Comparison of ENCODE assay signal across 25 cellular contexts in the genomic region with DNA sequence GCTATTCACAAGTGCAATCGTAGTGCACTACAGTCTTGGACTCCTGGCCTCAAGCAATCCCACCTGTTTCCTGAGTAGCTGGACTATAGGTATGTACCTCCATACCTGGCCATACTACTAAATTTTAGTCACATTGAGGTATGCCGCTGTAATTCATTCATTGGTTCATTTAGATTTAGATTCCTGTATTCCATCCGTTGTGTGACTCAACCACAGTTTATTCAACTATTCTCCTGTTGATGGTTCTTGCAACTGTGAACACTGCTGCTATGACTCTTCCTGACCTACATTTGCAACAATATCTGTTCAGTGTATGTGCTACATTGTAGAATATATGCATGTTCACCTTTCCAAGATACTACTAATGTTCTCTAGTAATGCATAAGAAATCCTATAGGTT.
"Had no signal": no experiment of that assay in that cellular context is flagged by ENCODE, and none has a peak within 500 bp of the region (broad histone marks: within the 10 kb centered on the region; RNA-seq: fewer than 3 reads in every experiment).

No MANE protein-coding gene starts in this region.

- H3K27me3 ChIP-seq: brain microvascular endothelial cell had no signal

- H3K36me3 Mint-ChIP-seq: activated CD4-positive, alpha-beta memory T cell treated with anti-CD3 and anti-CD28 coated beads for 36 hours; activated naive CD8-positive, alpha-beta T cell had no signal

- FAIRE-seq: RCC 7860 had no signal

- H3K4me3 Mint-ChIP-seq: activated B cell treated with CpG ODN at 0.5 μM for 24 hours; activated CD4-positive, alpha-beta memory T cell treated with anti-CD3 and anti-CD28 coated beads for 36 hours; activated CD4-positive, alpha-beta T cell treated with anti-CD3 and anti-CD28 coated beads, Interleukin-2, amount 10 ng/mL, durations not matched to agents 7 days and 5 days; activated naive CD4-positive, alpha-beta T cell treated with anti-CD3 and anti-CD28 coated beads for 36 hours; activated naive CD8-positive, alpha-beta T cell; activated T-cell treated with anti-CD3 and anti-CD28 coated beads, Interleukin-2, amount 50 U/mL, for 4 hours; activated T-helper 17 cell treated with anti-CD3 and anti-CD28 coated beads, Interleukin-2, amount 50 U/mL, for 72 hours; T-helper 17 cell had no signal

- H3K36me3 ChIP-seq: brain microvascular endothelial cell had no signal

- H3K27ac Mint-ChIP-seq: activated B cell treated with CpG ODN at 0.5 μM for 24 hours; activated CD4-positive, alpha-beta memory T cell treated with anti-CD3 and anti-CD28 coated beads for 36 hours; activated CD4-positive, alpha-beta T cell treated with anti-CD3 and anti-CD28 coated beads, Interleukin-2, amount 10 ng/mL, durations not matched to agents 7 days and 5 days; activated naive CD4-positive, alpha-beta T cell treated with anti-CD3 and anti-CD28 coated beads for 36 hours; activated naive CD8-positive, alpha-beta T cell; activated T-helper 17 cell treated with anti-CD3 and anti-CD28 coated beads, Interleukin-2, amount 50 U/mL, for 72 hours; T-helper 17 cell had no signal

- ATAC-seq: activated T-cell treated with anti-CD3 and anti-CD28 coated beads, Interleukin-2, amount 50 U/mL, for 4 hours; activated T-helper 17 cell treated with anti-CD3 and anti-CD28 coated beads, Interleukin-2, amount 50 U/mL, for 72 hours; T-helper 17 cell had no signal

- H3K27ac ChIP-seq: brain microvascular endothelial cell had no signal

- H3K27me3 Mint-ChIP-seq: activated CD4-positive, alpha-beta memory T cell treated with anti-CD3 and anti-CD28 coated beads for 36 hours; activated naive CD8-positive, alpha-beta T cell had no signal

- H3K4me1 Mint-ChIP-seq: activated B cell treated with CpG ODN at 0.5 μM for 24 hours; activated CD4-positive, alpha-beta T cell treated with anti-CD3 and anti-CD28 coated beads, Interleukin-2, amount 10 ng/mL, durations not matched to agents 7 days and 5 days; activated T-helper 17 cell treated with anti-CD3 and anti-CD28 coated beads, Interleukin-2, amount 50 U/mL, for 72 hours had no signal

- DNase-seq: activated B cell treated with CpG ODN at 0.5 μM for 24 hours; activated CD4-positive, alpha-beta memory T cell treated with anti-CD3 and anti-CD28 coated beads for 36 hours; activated CD4-positive, alpha-beta T cell treated with anti-CD3 and anti-CD28 coated beads for 1 hour; activated CD4-positive, alpha-beta T cell treated with anti-CD3 and anti-CD28 coated beads, Interleukin-2, amount 10 ng/mL, durations not matched to agents 7 days and 5 days; activated CD8-positive, alpha-beta memory T cell treated with anti-CD3 and anti-CD28 coated beads for 24 hours; activated gamma-delta T cell; activated naive CD4-positive, alpha-beta T cell treated with anti-CD3 and anti-CD28 coated beads for 36 hours; activated T-cell treated with anti-CD3 and anti-CD28 coated beads, Interleukin-2, amount 50 U/mL, for 4 hours; brain microvascular endothelial cell; MM.1S; NCI-H1105; NCI-H1436; NCI-H1694 treated with DMSO at 0.1 percent for 48 hours; NCI-H2029 treated with DMSO at 0.1 percent for 48 hours; NCI-H345; NCI-H510A; NCI-H526 treated with DMSO at 0.1 percent for 48 hours; NCI-H82; NK-92 treated with Interleukin-12 subunit alpha and Interleukin-12 subunit beta, amount 100 ng/mL, for 24 hours; SIG-M5; T-helper 17 cell; T-helper 9 cell had no signal

- H3K9me3 Mint-ChIP-seq: activated B cell treated with CpG ODN at 0.5 μM for 24 hours; activated CD4-positive, alpha-beta memory T cell treated with anti-CD3 and anti-CD28 coated beads for 36 hours; activated CD4-positive, alpha-beta T cell treated with anti-CD3 and anti-CD28 coated beads, Interleukin-2, amount 10 ng/mL, durations not matched to agents 7 days and 5 days; activated naive CD4-positive, alpha-beta T cell treated with anti-CD3 and anti-CD28 coated beads for 36 hours; activated T-cell treated with anti-CD3 and anti-CD28 coated beads, Interleukin-2, amount 50 U/mL, for 4 hours; activated T-helper 17 cell treated with anti-CD3 and anti-CD28 coated beads, Interleukin-2, amount 50 U/mL, for 72 hours had no signal
